8 cellular contexts compared by ENCODE assay signal in genomic region chr17:50426472-50426782, GRCh38. TPM values are rescaled to one million over a fixed set of nuclear protein-coding genes. Genes with fewer than 3 reads are reported as not detected.
A peak's percentile ranks its signal among the peaks of the same experiment; 100 is the strongest.
DNase-seq lines count a peak whose midpoint lies in the region; ATAC-seq and TF ChIP-seq lines count a peak whose summit lies in the region.

No MANE protein-coding gene starts in this region.

- CTCF ChIA-PET in activated CD4-positive, alpha-beta T cell treated with anti-CD3 and anti-CD28 coated beads, Interleukin-2, amount 10 ng/mL, durations not matched to agents 7 days and 5 days (lab: Charles Lee), result interaction anchor here (1.2 to 2.4 kb wide), 4 partner anchors 11 to 29 kb away, joined by 3 to 15 read pairs (median 5); partner anchors contain the start of gene LRRC59

- H3K4me1 ChIP-seq in liver (ENCODE audit: control insufficient read depth in 4 of 4, insufficient read depth in 4 of 4, low read length in 3 of 4), result peaks cover 22 to 54% (median 46%) of the 10 kb centered on the region in 4 donors
- H3K4me1 ChIP-seq in tibial artery, result peaks cover 0 to 38% (median 20%) of the 10 kb centered on the region in 4 donors

- no peaks in the 10 kb centered on the region for H3K36me3 Mint-ChIP-seq in activated CD4-positive, alpha-beta T cell treated with anti-CD3 and anti-CD28 coated beads, Interleukin-2, amount 10 ng/mL, durations not matched to agents 7 days and 5 days (ENCODE audit: low read depth)

- peak overlapping the region; percentile 81 for H3K4me3 Mint-ChIP-seq in activated CD4-positive, alpha-beta T cell treated with anti-CD3 and anti-CD28 coated beads, Interleukin-2, amount 10 ng/mL, durations not matched to agents 7 days and 5 days

- no peaks in the 10 kb centered on the region for H3K9me3 Mint-ChIP-seq in activated CD4-positive, alpha-beta T cell treated with anti-CD3 and anti-CD28 coated beads, Interleukin-2, amount 10 ng/mL, durations not matched to agents 7 days and 5 days

- H3K27ac ChIP-seq in liver (ENCODE audit: low read depth in 1 of 2, low read length in 2 of 2), result peak overlapping the region; percentile 39 to 58
- peak overlapping the region; percentile 81 to 86 for H3K27ac ChIP-seq in tibial artery

- POLR2A ChIA-PET in activated CD4-positive, alpha-beta T cell treated with anti-CD3 and anti-CD28 coated beads, Interleukin-2, amount 10 ng/mL, durations not matched to agents 7 days and 5 days (lab: Charles Lee), result interaction anchor here (0.6 kb wide), 1 partner anchor 29 kb away, joined by 3 read pairs; the partner anchor contains the start of gene LRRC59

- DNase-seq in activated CD4-positive, alpha-beta T cell treated with anti-CD3 and anti-CD28 coated beads, Interleukin-2, amount 10 ng/mL, durations not matched to agents 7 days and 5 days, result no peak
- no peak for DNase-seq in activated CD4-positive, alpha-beta T cell treated with anti-CD3 and anti-CD28 coated beads, Interleukin-2, amount 50 U/mL, for 1 hour
- DNase-seq in astrocyte of the spinal cord (ENCODE audit: low read depth, low spot score), result no peak
- DNase-seq in tibial artery, result no peak
- no peak for DNase-seq in activated CD8-positive, alpha-beta memory T cell treated with anti-CD3 and anti-CD28 coated beads for 24 hours
- no peak for DNase-seq in Kasumi-1 (lab: John Stamatoyannopoulos, UW)

- no peaks in the 10 kb centered on the region for H3K27me3 Mint-ChIP-seq in activated CD4-positive, alpha-beta T cell treated with anti-CD3 and anti-CD28 coated beads, Interleukin-2, amount 10 ng/mL, durations not matched to agents 7 days and 5 days

- H3K4me3 ChIP-seq in astrocyte of the spinal cord (ENCODE audit: low read depth, low read length) (peak overlapping the region; percentile 63), liver (ENCODE audit: low read depth in 1 of 3, low read length in 3 of 3) (peak overlapping the region; percentile 59 to 85 (median 77)), tibial artery (peak overlapping the region; percentile 69 to 89)

- peak overlapping the region; percentile 14 to 40 for H3K9ac ChIP-seq in liver (ENCODE audit: low read depth in 1 of 2, low read length in 2 of 2)

- H3K27ac Mint-ChIP-seq in activated CD4-positive, alpha-beta T cell treated with anti-CD3 and anti-CD28 coated beads, Interleukin-2, amount 10 ng/mL, durations not matched to agents 7 days and 5 days, result peak overlapping the region; percentile 74

- no peak for ATAC-seq in HG02884 (IDR thresholded peaks at IDR 0.05; ENCODE audit: unreplicated experiment)

- H3K27me3 ChIP-seq in liver (ENCODE audit: control insufficient read depth in 4 of 4, insufficient read depth in 4 of 4, low read length in 3 of 4), result no peaks in the 10 kb centered on the region
- no peaks in the 10 kb centered on the region for H3K27me3 ChIP-seq in tibial artery

- in situ Hi-C loops in astrocyte of the spinal cord (cut with HindIII; ENCODE audit: low sequenced_read_pairs), result no loop called here

- TF ChIP-seq CTCF in astrocyte of the spinal cord (IDR thresholded peaks at IDR 0.05; ENCODE audit: low read depth, low read length), result no peak
- TF ChIP-seq CTCF in liver (IDR thresholded peaks at IDR 0.05; ENCODE audit: low read depth, low read length, missing input control), result no peak
- TF ChIP-seq CTCF in tibial artery (IDR thresholded peaks at IDR 0.05), result no peak

- no peak for TF ChIP-seq RAD21 in liver (IDR thresholded peaks at IDR 0.05)

- H3K4me1 Mint-ChIP-seq in activated CD4-positive, alpha-beta T cell treated with anti-CD3 and anti-CD28 coated beads, Interleukin-2, amount 10 ng/mL, durations not matched to agents 7 days and 5 days, result peaks cover 28% of the 10 kb centered on the region

- H3K36me3 ChIP-seq in liver (ENCODE audit: control insufficient read depth in 4 of 4, insufficient read depth in 3 of 4, low read depth in 1 of 4, low read length in 3 of 4) (peaks cover 0 to 3% (median 0%) of the 10 kb centered on the region in 4 donors), tibial artery (no peaks in the 10 kb centered on the region)

- H3K9me3 ChIP-seq in liver (ENCODE audit: control insufficient read depth in 4 of 4, low read length in 3 of 4) (no peaks in the 10 kb centered on the region), tibial artery (no peaks in the 10 kb centered on the region)

- intact Hi-C loops in tibial artery (cut with DNase I; ENCODE audit: low total_unique reads), result no loop called here

- 2% methylated on average over 7 of the region's 7 CpGs for WGBS in liver

TF ChIP-seq in liver, 16 proteins besides CTCF, POLR2A, EP300 and RAD21:
- TF ChIP-seq NR2F2 (IDR thresholded peaks at IDR 0.05), result no peak
- no peak for TF ChIP-seq FOXA2 (IDR thresholded peaks at IDR 0.05)
- no peak for TF ChIP-seq RXRA (IDR thresholded peaks at IDR 0.05)
- no peak for TF ChIP-seq MAX (IDR thresholded peaks at IDR 0.05)

RNA-seq across cellular contexts. Expression of gene ACSF2, which starts 0.4 kb away (rescaled TPM):
- total RNA-seq in activated CD4-positive, alpha-beta T cell treated with anti-CD3 and anti-CD28 coated beads, Interleukin-2, amount 10 ng/mL, durations not matched to agents 7 days and 5 days, result 10 to 100 TPM; 24.5 to 31.4 TPM
- total RNA-seq in liver, result 10 to 100 TPM; 18.9 to 34.3 TPM
- polyA plus RNA-seq in liver, result 10 to 100 TPM; 20.0 to 22.2 TPM

RNA-seq across cellular contexts. Expression of gene LRRC59, which starts 29.1 kb away (rescaled TPM):
- 10 to 100 TPM; 60.8 to 68.5 TPM for total RNA-seq in activated CD4-positive, alpha-beta T cell treated with anti-CD3 and anti-CD28 coated beads, Interleukin-2, amount 10 ng/mL, durations not matched to agents 7 days and 5 days
- total RNA-seq in liver, result 100 to 1,000 TPM in 1 of 2 donors, 10 to 100 TPM in 1; 58.2 to 136 TPM
- 10 to 100 TPM; 21.4 to 93.1 TPM for polyA plus RNA-seq in liver

RNA-seq across cellular contexts. Expression of gene CHAD, which starts 42.3 kb away (rescaled TPM):
- total RNA-seq in activated CD4-positive, alpha-beta T cell treated with anti-CD3 and anti-CD28 coated beads, Interleukin-2, amount 10 ng/mL, durations not matched to agents 7 days and 5 days, result not detected
- total RNA-seq in liver, result 1 to 10 TPM in 1 of 2 donors, under 1 TPM in 1; 0.51 to 1.8 TPM
- 1 to 10 TPM; 2.7 to 3.3 TPM for polyA plus RNA-seq in liver

RNA-seq across cellular contexts. Expression of gene RSAD1, which starts 52.2 kb away (rescaled TPM):
- total RNA-seq in activated CD4-positive, alpha-beta T cell treated with anti-CD3 and anti-CD28 coated beads, Interleukin-2, amount 10 ng/mL, durations not matched to agents 7 days and 5 days, result 10 to 100 TPM; 22.5 to 25.1 TPM
- total RNA-seq in liver, result 10 to 100 TPM; 10.8 to 22.7 TPM
- 10 to 100 TPM; 18.2 to 18.9 TPM for polyA plus RNA-seq in liver

RNA-seq across cellular contexts. Expression of gene EME1, which starts 53.4 kb away (rescaled TPM):
- 10 to 100 TPM; 19.9 to 21.8 TPM for total RNA-seq in activated CD4-positive, alpha-beta T cell treated with anti-CD3 and anti-CD28 coated beads, Interleukin-2, amount 10 ng/mL, durations not matched to agents 7 days and 5 days
- total RNA-seq in liver, result 1 to 10 TPM in 1 of 2 donors, under 1 TPM in 1; 0.08 to 3.4 TPM
- under 1 TPM; 0.26 to 0.43 TPM for polyA plus RNA-seq in liver
